In genomic region chr1:224131253-224131652, GRCh38 we compare ENCODE assay signal across 31 cellular contexts.
"Had no signal": no experiment of that assay in that cellular context is flagged by ENCODE, and none has a peak within 500 bp of the region (broad histone marks: within the 10 kb centered on the region; RNA-seq: fewer than 3 reads in every experiment).

No MANE protein-coding gene starts in this region.

- FAIRE-seq: endometrium, frontal cortex had no signal

- H3K4me3 Mint-ChIP-seq: activated CD4-positive, alpha-beta memory T cell treated with anti-CD3 and anti-CD28 coated beads for 36 hours; activated CD4-positive, alpha-beta T cell treated with anti-CD3 and anti-CD28 coated beads for 36 hours; activated CD4-positive, alpha-beta T cell treated with anti-CD3 and anti-CD28 coated beads, Interleukin-2, amount 10 ng/mL, durations not matched to agents 24 days and 14 days; activated CD8-positive, alpha-beta memory T cell treated with anti-CD3 and anti-CD28 coated beads, Interleukin-2, amount 10 ng/mL, durations not matched to agents 7 days and 5 days; activated CD8-positive, alpha-beta T cell treated with anti-CD3 and anti-CD28 coated beads, Interleukin-2, amount 10 ng/mL, durations not matched to agents 7 days and 5 days; activated naive CD4-positive, alpha-beta T cell treated with anti-CD3 and anti-CD28 coated beads, Interleukin-2, amount 10 ng/mL, durations not matched to agents 7 days and 5 days; activated naive CD8-positive, alpha-beta T cell treated with anti-CD3 and anti-CD28 coated beads, Interleukin-2, amount 10 ng/mL, durations not matched to agents 7 days and 5 days; activated T-cell treated with anti-CD3 and anti-CD28 coated beads, Interleukin-2, amount 50 U/mL, for 72 hours; brain; T-helper 17 cell; T-helper 2 cell treated with Interferon-gamma antibody and Interleukin-4, amounts not matched to agents 5 μg/mL and 100 μg/mL, for 36 hours had no signal

- H3K27ac ChIP-seq: ascending aorta, breast epithelium, cardiac muscle cell, colonic mucosa had no signal

- H3K27ac Mint-ChIP-seq: activated CD4-positive, alpha-beta memory T cell treated with anti-CD3 and anti-CD28 coated beads for 36 hours; activated CD4-positive, alpha-beta T cell treated with anti-CD3 and anti-CD28 coated beads for 36 hours; activated CD4-positive, alpha-beta T cell treated with anti-CD3 and anti-CD28 coated beads, Interleukin-2, amount 10 ng/mL, durations not matched to agents 24 days and 14 days; activated CD8-positive, alpha-beta memory T cell treated with anti-CD3 and anti-CD28 coated beads, Interleukin-2, amount 10 ng/mL, durations not matched to agents 7 days and 5 days; activated CD8-positive, alpha-beta T cell treated with anti-CD3 and anti-CD28 coated beads, Interleukin-2, amount 10 ng/mL, durations not matched to agents 7 days and 5 days; activated naive CD4-positive, alpha-beta T cell treated with anti-CD3 and anti-CD28 coated beads, Interleukin-2, amount 10 ng/mL, durations not matched to agents 7 days and 5 days; activated naive CD8-positive, alpha-beta T cell treated with anti-CD3 and anti-CD28 coated beads, Interleukin-2, amount 10 ng/mL, durations not matched to agents 7 days and 5 days; activated T-cell treated with anti-CD3 and anti-CD28 coated beads, Interleukin-2, amount 50 U/mL, for 72 hours; brain; T-helper 17 cell; T-helper 2 cell treated with Interferon-gamma antibody and Interleukin-4, amounts not matched to agents 5 μg/mL and 100 μg/mL, for 36 hours had no signal

- H3K4me1 ChIP-seq: ascending aorta, breast epithelium, colonic mucosa had no signal

- DNase-seq: activated CD4-positive, alpha-beta memory T cell treated with anti-CD3 and anti-CD28 coated beads for 36 hours; activated CD4-positive, alpha-beta T cell treated with anti-CD3 and anti-CD28 coated beads for 36 hours; activated CD4-positive, alpha-beta T cell treated with anti-CD3 and anti-CD28 coated beads, Interleukin-2, amount 10 ng/mL, durations not matched to agents 24 days and 14 days; activated CD4-positive, CD25-positive, alpha-beta regulatory T cell; activated CD4-positive, CD25-positive, alpha-beta regulatory T cell treated with anti-CD3 and anti-CD28 coated beads, Interleukin-2, amount 50 U/mL, for 72 hours; activated CD8-positive, alpha-beta memory T cell treated with anti-CD3 and anti-CD28 coated beads, Interleukin-2, amount 10 ng/mL, durations not matched to agents 7 days and 5 days; activated CD8-positive, alpha-beta memory T cell treated with anti-CD3 and anti-CD28 coated beads, Interleukin-2, amount 50 U/mL, for 4 hours; activated CD8-positive, alpha-beta T cell treated with anti-CD3 and anti-CD28 coated beads, Interleukin-2, amount 10 ng/mL, durations not matched to agents 7 days and 5 days; activated gamma-delta T cell; activated naive CD4-positive, alpha-beta T cell; activated naive CD4-positive, alpha-beta T cell treated with anti-CD3 and anti-CD28 coated beads, Interleukin-2, amount 10 ng/mL, durations not matched to agents 7 days and 5 days; activated naive CD8-positive, alpha-beta T cell treated with anti-CD3 and anti-CD28 coated beads, Interleukin-2, amount 10 ng/mL, durations not matched to agents 7 days and 5 days; activated T-cell treated with anti-CD3 and anti-CD28 coated beads, Interleukin-2, amount 50 U/mL, for 1 hour; activated T-cell treated with anti-CD3 and anti-CD28 coated beads, Interleukin-2, amount 50 U/mL, for 72 hours; central memory CD4-positive, alpha-beta T cell; cerebellar nuclear complex; colonic mucosa; effector CD8-positive, alpha-beta T cell; foreskin fibroblast; head of caudate nucleus; T-helper 17 cell; T1000 had no signal

- H3K9me3 ChIP-seq: ascending aorta, breast epithelium, colonic mucosa had no signal

- H3K27me3 ChIP-seq: ascending aorta, breast epithelium, cardiac muscle cell, colonic mucosa had no signal

- H3K9me3 Mint-ChIP-seq: activated CD4-positive, alpha-beta memory T cell treated with anti-CD3 and anti-CD28 coated beads for 36 hours; activated CD4-positive, alpha-beta T cell treated with anti-CD3 and anti-CD28 coated beads, Interleukin-2, amount 10 ng/mL, durations not matched to agents 24 days and 14 days; activated naive CD4-positive, alpha-beta T cell treated with anti-CD3 and anti-CD28 coated beads, Interleukin-2, amount 10 ng/mL, durations not matched to agents 7 days and 5 days; activated naive CD4-positive, alpha-beta T cell treated with anti-CD3 and anti-CD28 coated beads, Interleukin-2, amount 50 U/mL, for 72 hours; activated T-cell treated with anti-CD3 and anti-CD28 coated beads, Interleukin-2, amount 50 U/mL, for 72 hours had no signal

- H3K27me3 Mint-ChIP-seq: activated CD4-positive, alpha-beta memory T cell treated with anti-CD3 and anti-CD28 coated beads for 36 hours; activated CD4-positive, alpha-beta T cell treated with anti-CD3 and anti-CD28 coated beads for 36 hours; activated CD4-positive, alpha-beta T cell treated with anti-CD3 and anti-CD28 coated beads, Interleukin-2, amount 10 ng/mL, durations not matched to agents 24 days and 14 days; activated CD8-positive, alpha-beta memory T cell treated with anti-CD3 and anti-CD28 coated beads, Interleukin-2, amount 10 ng/mL, durations not matched to agents 7 days and 5 days; activated naive CD4-positive, alpha-beta T cell treated with anti-CD3 and anti-CD28 coated beads, Interleukin-2, amount 10 ng/mL, durations not matched to agents 7 days and 5 days; activated naive CD8-positive, alpha-beta T cell treated with anti-CD3 and anti-CD28 coated beads, Interleukin-2, amount 10 ng/mL, durations not matched to agents 7 days and 5 days; brain; T-helper 17 cell had no signal

- H3K4me1 Mint-ChIP-seq: activated naive CD4-positive, alpha-beta T cell treated with anti-CD3 and anti-CD28 coated beads, Interleukin-2, amount 10 ng/mL, durations not matched to agents 7 days and 5 days; brain had no signal

- ATAC-seq: activated CD4-positive, alpha-beta T cell treated with anti-CD3 and anti-CD28 coated beads for 36 hours; activated CD8-positive, alpha-beta memory T cell treated with anti-CD3 and anti-CD28 coated beads, Interleukin-2, amount 10 ng/mL, durations not matched to agents 7 days and 5 days; activated CD8-positive, alpha-beta T cell treated with anti-CD3 and anti-CD28 coated beads, Interleukin-2, amount 10 ng/mL, durations not matched to agents 7 days and 5 days; activated naive CD4-positive, alpha-beta T cell treated with anti-CD3 and anti-CD28 coated beads, Interleukin-2, amount 50 U/mL, for 72 hours; activated T-cell treated with anti-CD3 and anti-CD28 coated beads, Interleukin-2, amount 50 U/mL, for 72 hours; esophagus mucosa; T-helper 17 cell had no signal

- H3K4me3 ChIP-seq: ascending aorta, breast epithelium, cardiac muscle cell, colonic mucosa had no signal

- H3K36me3 ChIP-seq: breast epithelium had no signal
